In the genomic region with DNA sequence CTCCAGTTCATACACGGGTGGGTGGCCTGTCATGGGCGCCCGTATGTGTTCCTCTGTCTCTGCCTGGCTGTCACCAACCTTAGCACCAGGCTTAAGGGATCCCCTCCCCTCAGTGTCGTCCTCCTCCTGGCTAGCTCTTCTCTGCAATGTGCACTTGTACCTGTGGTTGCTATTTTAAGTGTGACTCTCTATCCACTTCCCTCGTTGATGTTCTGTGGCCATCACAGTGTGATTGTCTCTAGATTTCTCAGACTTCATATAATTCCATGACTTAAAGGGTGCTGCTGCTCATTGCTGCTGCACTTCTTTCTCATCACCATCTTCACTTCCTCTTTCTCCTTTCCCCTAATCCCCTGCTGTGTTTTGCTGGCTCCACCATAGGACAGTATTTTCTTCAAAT, we compare ENCODE assay signal across 9 cellular contexts.
DNase-seq lines count a peak whose midpoint lies in the region; ATAC-seq, FAIRE-seq and TF ChIP-seq lines count a peak whose summit lies in the region.
"Had no signal": no experiment of that assay in that cellular context is flagged by ENCODE, and none has a peak within 500 bp of the region (broad histone marks: within the 10 kb centered on the region; RNA-seq: fewer than 3 reads in every experiment).

No MANE protein-coding gene starts in this region.

- peak overlapping the region; percentile 53 for H3K4me3 ChIP-seq in OCI-LY3 (ENCODE audit: low read length)
- no peak overlapping the region for H3K4me3 ChIP-seq in prostate gland
- H3K4me3 ChIP-seq in heart left ventricle, result no peak overlapping the region

- FAIRE-seq in GM12891 (lab: Jason Lieb, UNC), result peak; percentile 86

- H3K27ac ChIP-seq in OCI-LY3 (ENCODE audit: low read length), result peak overlapping the region; percentile 23; the same call in 1 of the 2 replicates
- no peak overlapping the region for H3K27ac ChIP-seq in prostate gland
- no peak overlapping the region for H3K27ac ChIP-seq in heart left ventricle

- H4K20me1 ChIP-seq in OCI-LY3 (ENCODE audit: insufficient read depth, low read length), result no peaks in the 10 kb centered on the region

- peak overlapping the region; percentile 33; the same call in 1 of the 2 replicates for H2AFZ ChIP-seq in OCI-LY3 (ENCODE audit: low read depth, low read length)

- 35% methylated on average over 5 of the region's 5 CpGs for WGBS in prostate gland
- WGBS in heart left ventricle, 4 donors, result 57 to 65% (median 62%) methylated on average over 5 of the region's 5 CpGs

- H3K9me3 ChIP-seq in OCI-LY3 (ENCODE audit: insufficient read depth, low read length), result no peaks in the 10 kb centered on the region
- no peaks in the 10 kb centered on the region for H3K9me3 ChIP-seq in prostate gland
- peaks cover 0 to 8% (median 0%) of the 10 kb centered on the region in 12 donors for H3K9me3 ChIP-seq in heart left ventricle

- intact Hi-C loops in prostate gland (cut with DNase I), result no loop called here
- intact Hi-C loops in heart left ventricle (cut with DNase I), result no loop called here

- H3K27me3 ChIP-seq in OCI-LY3 (ENCODE audit: low read depth, low read length) (no peaks in the 10 kb centered on the region), prostate gland (replicated peaks; ENCODE audit: insufficient read depth) (no peaks in the 10 kb centered on the region), heart left ventricle (no peaks in the 10 kb centered on the region)

- ATAC-seq in GM19455 (IDR thresholded peaks at IDR 0.05; ENCODE audit: unreplicated experiment), result peak; percentile 88
- ATAC-seq in HG03064 (IDR thresholded peaks at IDR 0.05; ENCODE audit: low read depth, unreplicated experiment), result peak; percentile 82
- no peak for ATAC-seq in heart left ventricle
- ATAC-seq: left colon had no signal

- TF ChIP-seq POLR2A in GM12891 (IDR thresholded peaks at IDR 0.05; ENCODE audit: low read depth, low read length) (no peak), prostate gland (IDR thresholded peaks at IDR 0.05) (no peak), heart left ventricle (IDR thresholded peaks at IDR 0.05) (no peak), erythroblast (IDR thresholded peaks at IDR 0.05; ENCODE audit: low read length) (no peak)

- H3K36me3 ChIP-seq in OCI-LY3 (replicated peaks; ENCODE audit: low read depth, low read length) (no peaks in the 10 kb centered on the region), prostate gland (no peaks in the 10 kb centered on the region), heart left ventricle (no peaks in the 10 kb centered on the region)

- H3K4me1 ChIP-seq in OCI-LY3 (ENCODE audit: low read length), result peaks cover 15% of the 10 kb centered on the region
- no peaks in the 10 kb centered on the region for H3K4me1 ChIP-seq in prostate gland (replicated peaks)
- H3K4me1 ChIP-seq in heart left ventricle, result no peaks in the 10 kb centered on the region

- TF ChIP-seq CTCF in OCI-LY3 (IDR thresholded peaks at IDR 0.05; ENCODE audit: low read depth, low read length), result no peak
- TF ChIP-seq CTCF in prostate gland (IDR thresholded peaks at IDR 0.05), result no peak
- TF ChIP-seq CTCF in heart left ventricle (IDR thresholded peaks at IDR 0.05), result no peak

- DNase-seq in GM12891 (ENCODE audit: insufficient read length, low spot score), result no peak
- DNase-seq in prostate gland (ENCODE audit: low spot score), result no peak
- no peak for DNase-seq in heart left ventricle
- no peak for DNase-seq in NCI-H226
- no peak for DNase-seq in erythroblast (lab: John Stamatoyannopoulos, UW)
- DNase-seq: left colon had no signal

- no peak overlapping the region; the same call in 1 of the 2 replicates for H3K9ac ChIP-seq in OCI-LY3 (ENCODE audit: low read length)

- no peaks in the 10 kb centered on the region for H3K79me2 ChIP-seq in OCI-LY3 (ENCODE audit: low read length)

- peak overlapping the region; percentile 69 for H3K4me2 ChIP-seq in OCI-LY3 (ENCODE audit: low read length)

TF ChIP-seq in GM12891, 5 proteins besides CTCF, POLR2A, EP300 and RAD21:
- TF ChIP-seq PAX5 (IDR thresholded peaks at IDR 0.05; ENCODE audit: insufficient read depth, low read length, severe bottlenecking) (no peak), POLR2AphosphoS5 (IDR thresholded peaks at IDR 0.05; ENCODE audit: low read depth, low read length) (no peak), TAF1 (IDR thresholded peaks at IDR 0.05; ENCODE audit: low read depth, low read length) (no peak), SPI1 (IDR thresholded peaks at IDR 0.05; ENCODE audit: low read depth, low read length) (peak; percentile 99), POU2F2 (IDR thresholded peaks at IDR 0.05; ENCODE audit: low read depth, low read length) (no peak)

Comparison
In these comparisons a context has a peak if more than half of its experiments do, and no peak if none do; other contexts are left out.
1. ATAC-seq: peak in GM19455 (single experiment) and HG03064 (single experiment); none in heart left ventricle (0 of 4).